ENCODE assay signal across 17 cellular contexts in the genomic region with DNA sequence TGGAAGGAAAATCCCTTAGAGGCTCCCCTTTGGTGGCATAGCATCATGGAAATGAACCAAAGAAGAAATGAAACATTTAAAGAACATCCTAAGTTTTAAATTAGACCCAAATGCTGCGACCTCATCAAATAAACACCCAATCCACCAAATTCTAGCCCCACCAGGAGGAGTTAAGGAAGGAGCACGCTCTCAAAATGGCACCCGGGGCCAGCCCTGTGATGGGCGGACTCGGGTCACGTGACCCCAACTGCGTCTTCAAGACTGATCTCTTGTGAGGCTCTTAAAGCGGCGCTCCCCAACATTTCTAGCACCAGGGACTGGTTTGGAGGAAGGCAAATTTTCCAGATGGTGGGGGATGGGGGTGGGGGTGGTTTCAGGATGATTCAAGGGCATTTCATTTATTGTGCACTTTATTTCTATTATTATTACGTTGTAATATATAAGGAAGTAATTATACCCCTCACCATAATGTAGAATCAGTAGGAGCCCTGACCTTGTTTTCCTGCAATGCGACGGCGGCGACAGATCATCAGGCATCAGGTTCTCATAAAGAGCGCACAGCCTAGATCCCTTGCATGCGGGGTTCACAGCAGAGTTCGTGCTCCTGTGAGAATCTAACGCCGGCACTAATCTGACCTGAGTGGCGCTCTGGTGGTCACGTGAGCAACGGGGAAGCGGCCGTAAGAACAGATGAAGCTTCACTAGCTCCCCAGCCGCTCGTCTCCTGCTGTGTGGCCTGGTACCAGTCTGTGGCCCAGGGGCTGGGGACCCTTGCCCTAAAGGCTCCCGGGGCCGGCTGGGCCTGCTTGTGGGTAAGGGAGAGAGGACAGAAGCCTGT. TPM values are rescaled to one million over a fixed set of nuclear protein-coding genes. Genes with fewer than 3 reads are reported as not detected.
DNase-seq lines count a peak whose midpoint lies in the region; ATAC-seq and TF ChIP-seq lines count a peak whose summit lies in the region.
"Had no signal": no experiment of that assay in that cellular context is flagged by ENCODE, and none has a peak within 500 bp of the region (broad histone marks: within the 10 kb centered on the region; RNA-seq: fewer than 3 reads in every experiment).

No MANE protein-coding gene starts in this region.

- H3K27ac ChIP-seq in neural progenitor cell = no peak overlapping the region
- H3K27ac ChIP-seq: cardiac muscle cell, left ventricle myocardium inferior, psoas muscle had no signal

- no peak overlapping the region for H3K9ac ChIP-seq in neural progenitor cell

- no peak overlapping the region for H3K4me3 Mint-ChIP-seq in neural progenitor cell
- H3K4me3 Mint-ChIP-seq: activated naive CD8-positive, alpha-beta T cell treated with anti-CD3 and anti-CD28 coated beads, Interleukin-2, amount 10 ng/mL, durations not matched to agents 7 days and 5 days; B cell; effector memory CD8-positive, alpha-beta T cell had no signal

- H3K9me3 ChIP-seq in MG63 (0 out of 2 replicates have a peak, but pooled peaks cover 2% of the 10 kb centered on the region), neural progenitor cell (ENCODE audit: low read depth) (no peaks in the 10 kb centered on the region)
- H3K9me3 ChIP-seq: psoas muscle had no signal

- H3K27me3 ChIP-seq in MG63 (peaks cover 32% of the 10 kb centered on the region), neural progenitor cell (peaks cover 31% of the 10 kb centered on the region)

- H3K36me3 ChIP-seq in MG63 (no peaks in the 10 kb centered on the region), neural progenitor cell (no peaks in the 10 kb centered on the region)
- H3K36me3 ChIP-seq: cardiac muscle cell, left ventricle myocardium inferior had no signal

- H3K4me3 ChIP-seq in MG63 = no peak overlapping the region
- no peak overlapping the region for H3K4me3 ChIP-seq in neural progenitor cell
- H3K4me3 ChIP-seq: cardiac muscle cell, left ventricle myocardium inferior, psoas muscle had no signal

- no peaks in the 10 kb centered on the region for H3K4me1 ChIP-seq in neural progenitor cell
- H3K4me1 ChIP-seq: left ventricle myocardium inferior, psoas muscle had no signal

- H3K36me3 Mint-ChIP-seq in neural progenitor cell = no peaks in the 10 kb centered on the region
- H3K36me3 Mint-ChIP-seq: activated naive CD8-positive, alpha-beta T cell treated with anti-CD3 and anti-CD28 coated beads, Interleukin-2, amount 10 ng/mL, durations not matched to agents 7 days and 5 days had no signal

- no peak overlapping the region for H3K4me2 ChIP-seq in neural progenitor cell

- H3K27ac Mint-ChIP-seq in neural progenitor cell = no peak overlapping the region
- H3K27ac Mint-ChIP-seq: activated naive CD8-positive, alpha-beta T cell treated with anti-CD3 and anti-CD28 coated beads, Interleukin-2, amount 10 ng/mL, durations not matched to agents 7 days and 5 days; B cell; effector memory CD8-positive, alpha-beta T cell had no signal

- DNase-seq in Daoy (ENCODE audit: low read depth) = peak; percentile 32
- peak; percentile 8 for DNase-seq in MG63
- peak; percentile 95 for DNase-seq in OCI-M1 (lab: John Stamatoyannopoulos, UW)
- no peak for DNase-seq in neural progenitor cell (ENCODE audit: low spot score)
- DNase-seq in dedifferentiated amniotic fluid mesenchymal stem cell (ENCODE audit: extremely low spot score) = no peak
- DNase-seq in NCI-H345 treated with DMSO at 0.1 percent for 48 hours (lab: John Stamatoyannopoulos, UW; ENCODE audit: unreplicated experiment) = no peak
- DNase-seq in GM10266 (ENCODE audit: extremely low spot score) = no peak
- DNase-seq in omental fat pad (ENCODE audit: low spot score) = no peak
- DNase-seq: activated CD8-positive, alpha-beta memory T cell treated with anti-CD3 and anti-CD28 coated beads, Interleukin-2, amount 50 U/mL, for 48 hours; activated naive CD8-positive, alpha-beta T cell treated with anti-CD3 and anti-CD28 coated beads, Interleukin-2, amount 10 ng/mL, durations not matched to agents 7 days and 5 days; effector memory CD8-positive, alpha-beta T cell; left ventricle myocardium inferior; NCI-H187 had no signal

- peaks cover 6% of the 10 kb centered on the region for H3K9me3 Mint-ChIP-seq in neural progenitor cell
- H3K9me3 Mint-ChIP-seq: activated naive CD8-positive, alpha-beta T cell treated with anti-CD3 and anti-CD28 coated beads, Interleukin-2, amount 10 ng/mL, durations not matched to agents 7 days and 5 days had no signal

- TF ChIP-seq CTCF in neural progenitor cell (IDR thresholded peaks at IDR 0.05) (no peak), GM10266 (IDR thresholded peaks at IDR 0.05; ENCODE audit: control insufficient read depth, insufficient read depth, low read depth, missing control alignments) (no peak), omental fat pad (IDR thresholded peaks at IDR 0.05) (no peak)

- no peak for ATAC-seq in omental fat pad (ENCODE audit: low FRiP score)
- ATAC-seq: effector memory CD8-positive, alpha-beta T cell had no signal

- no peaks in the 10 kb centered on the region for H3F3A ChIP-seq in neural progenitor cell (ENCODE audit: low read depth)

- H3K79me2 ChIP-seq in neural progenitor cell (ENCODE audit: low read depth) = no peaks in the 10 kb centered on the region

- peak overlapping the region; percentile 26 for H2AFZ ChIP-seq in neural progenitor cell (replicated peaks)

- no peaks in the 10 kb centered on the region for H3K4me1 Mint-ChIP-seq in neural progenitor cell
- H3K4me1 Mint-ChIP-seq: B cell had no signal

- no peaks in the 10 kb centered on the region for H4K20me1 ChIP-seq in neural progenitor cell (ENCODE audit: low read depth)

- peaks cover 2% of the 10 kb centered on the region for H3K27me3 Mint-ChIP-seq in neural progenitor cell (ENCODE audit: insufficient read depth, low read depth)

RNA-seq across cellular contexts. Expression of a gene that starts 55.3 kb away (rescaled TPM):
- not detected in 2 replicates for total RNA-seq in Daoy (2014; rRNA removed; shearing (Covaris generic))
- not detected in 2 replicates for total RNA-seq in MG63 (2014; rRNA removed; shearing (Covaris generic); ENCODE audit: low replicate concordance)
- not detected in 2 replicates for total RNA-seq in neural progenitor cell (ENCODE audit: low replicate concordance)
- not detected for total RNA-seq in omental fat pad
- total RNA-seq: activated naive CD8-positive, alpha-beta T cell treated with anti-CD3 and anti-CD28 coated beads, Interleukin-2, amount 10 ng/mL, durations not matched to agents 7 days and 5 days; B cell; cardiac muscle cell; fibroblast of villous mesenchyme; left ventricle myocardium inferior; psoas muscle had no signal

Comparison
In these comparisons a context has a peak if more than half of its experiments do, and no peak if none do; other contexts are left out.
1. DNase-seq: peak in Daoy (single experiment), MG63 (single experiment) and OCI-M1 (single experiment); none in neural progenitor cell (single experiment), dedifferentiated amniotic fluid mesenchymal stem cell (single experiment), NCI-H345 treated with DMSO at 0.1 percent for 48 hours (single experiment), GM10266 (single experiment) and omental fat pad (single experiment).